Comparison of ENCODE assay signal across 10 cellular contexts in the genomic region with DNA sequence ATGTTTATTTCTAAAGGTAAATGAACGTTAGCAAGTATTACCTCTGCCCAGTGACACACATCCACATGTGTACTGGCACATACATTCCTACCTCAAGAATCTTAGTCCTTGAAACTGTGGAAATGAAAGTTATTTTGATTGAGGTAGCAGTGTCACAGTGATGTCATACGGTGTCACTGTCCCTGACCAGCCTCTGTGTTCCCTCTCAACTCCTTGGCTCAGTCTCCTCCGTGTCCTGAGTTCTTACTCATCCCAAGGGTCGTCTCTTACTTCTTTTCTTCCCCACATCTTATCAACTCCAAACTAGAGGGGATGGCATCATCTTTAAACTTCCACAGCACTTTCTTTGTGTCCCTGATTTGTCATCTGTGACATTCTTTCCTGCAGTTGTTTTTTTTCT. TPM values are rescaled to one million over a fixed set of nuclear protein-coding genes. Genes with fewer than 3 reads are reported as not detected.
DNase-seq lines count a peak whose midpoint lies in the region; ATAC-seq and TF ChIP-seq lines count a peak whose summit lies in the region.
"Had no signal": no experiment of that assay in that cellular context is flagged by ENCODE, and none has a peak within 500 bp of the region (broad histone marks: within the 10 kb centered on the region; RNA-seq: fewer than 3 reads in every experiment).

No MANE protein-coding gene starts in this region.

- H3K27ac ChIP-seq in GM23338 (ENCODE audit: low read depth): no peak overlapping the region
- H3K27ac ChIP-seq: tibial artery had no signal

- H3K27me3 Mint-ChIP-seq in GM23338 (ENCODE audit: insufficient read depth, low read depth, poor library complexity) (peaks cover 10% of the 10 kb centered on the region), brain (peaks cover 7% of the 10 kb centered on the region), naive B cell (no peaks in the 10 kb centered on the region)

- H3K4me2 ChIP-seq in GM23338: no peak overlapping the region

- H3K36me3 Mint-ChIP-seq in GM23338 (ENCODE audit: low read depth): peaks cover 19% of the 10 kb centered on the region
- peaks cover 55% of the 10 kb centered on the region for H3K36me3 Mint-ChIP-seq in brain
- peaks cover 22 to 26% of the 10 kb centered on the region in 2 donors for H3K36me3 Mint-ChIP-seq in naive B cell

- H3F3A ChIP-seq in GM23338 (replicated peaks; ENCODE audit: low read depth): peaks cover 11% of the 10 kb centered on the region; the same call in 1 of the 2 replicates

- no peak overlapping the region for H3K4me3 ChIP-seq in GM23338
- H3K4me3 ChIP-seq: tibial artery had no signal

- H3K9me3 Mint-ChIP-seq in GM23338: peaks cover 3% of the 10 kb centered on the region; the same call in 1 of the 3 replicates
- peaks cover 0 to 11% (median 6%) of the 10 kb centered on the region in 5 experiments for H3K9me3 Mint-ChIP-seq in brain
- H3K9me3 Mint-ChIP-seq in naive B cell: no peaks in the 10 kb centered on the region

- peaks cover 37% of the 10 kb centered on the region for H4K20me1 ChIP-seq in GM23338 (replicated peaks; ENCODE audit: insufficient read depth)

- H3K79me2 ChIP-seq in GM23338 (replicated peaks; ENCODE audit: insufficient read depth): peaks cover 76% of the 10 kb centered on the region

- H3K4me3 Mint-ChIP-seq in GM23338: no peak overlapping the region
- H3K4me3 Mint-ChIP-seq in brain: peak overlapping the region; percentile 27 to 57 (median 46)
- H3K4me3 Mint-ChIP-seq in naive B cell: peak overlapping the region; percentile 85 to 99 (median 95)

- no peaks in the 10 kb centered on the region for H3K36me3 ChIP-seq in GM23338 (ENCODE audit: insufficient read depth)
- H3K36me3 ChIP-seq: tibial artery had no signal

- no peak overlapping the region for H3K27ac Mint-ChIP-seq in GM23338
- H3K27ac Mint-ChIP-seq in brain: peak overlapping the region in 1 of 5 experiments; percentile 51
- peak overlapping the region; percentile 5 to 98 (median 79) for H3K27ac Mint-ChIP-seq in naive B cell

- ATAC-seq in GM23338 (no peak), naive B cell (ENCODE audit: low read depth in 2 of 2) (no peak), GM19023 (IDR thresholded peaks at IDR 0.05; ENCODE audit: unreplicated experiment) (no peak)

- peak; percentile 31 for DNase-seq in AG08395 (ENCODE audit: low spot score)
- no peak for DNase-seq in GM23338 (ENCODE audit: low spot score)
- no peak for DNase-seq in naive B cell
- no peak for DNase-seq in NCI-H1417 (lab: John Stamatoyannopoulos, UW)
- no peak for DNase-seq in stimulated activated CD4-positive, alpha-beta T cell treated with anti-CD3 and anti-CD28 coated beads, Interleukin-2, amount 100 ng/mL, for 48 hours
- DNase-seq in GM13977 (ENCODE audit: low spot score): no peak
- DNase-seq: stimulated activated CD4-positive, alpha-beta T cell treated with anti-CD3 and anti-CD28 coated beads, Interleukin-2, amount 100 ng/mL, for 24 hours; tibial artery had no signal

- H2AFZ ChIP-seq in GM23338: no peak overlapping the region

- no peaks in the 10 kb centered on the region for H3K27me3 ChIP-seq in GM23338 (ENCODE audit: insufficient read depth)
- H3K27me3 ChIP-seq: tibial artery had no signal

- no peaks in the 10 kb centered on the region for H3K9me2 ChIP-seq in GM23338 (ENCODE audit: insufficient read depth)

- in situ Hi-C loops in GM13977 (cut with MboI; ENCODE audit: low pct_unique_long_range_greater_than_20kb, low sequenced_read_pairs, unreplicated experiment): no loop called here

- no peak for TF ChIP-seq CTCF in GM23338 (conservative IDR thresholded peaks at IDR 0.05; ENCODE audit: low read depth in 2 of 2)
- TF ChIP-seq CTCF in brain (conservative IDR thresholded peaks at IDR 0.05): no peak
- no peak for TF ChIP-seq CTCF in GM13977 (IDR thresholded peaks at IDR 0.05; ENCODE audit: extremely low read depth, insufficient read depth, missing control alignments)

- peaks cover 29% of the 10 kb centered on the region for H3K4me1 ChIP-seq in GM23338 (ENCODE audit: insufficient read depth)

- H3K4me1 Mint-ChIP-seq in GM23338 (peaks cover 40% of the 10 kb centered on the region), brain (peaks cover 71% of the 10 kb centered on the region), naive B cell (peaks cover 69 to 87% (median 80%) of the 10 kb centered on the region in 3 donors)

TF ChIP-seq in GM23338, 12 proteins besides CTCF, POLR2A, EP300 and RAD21:
- TF ChIP-seq CREB1 (CRISPR knock-in tag; IDR thresholded peaks at IDR 0.05; ENCODE audit: low read depth) (0 out of 2 replicates have a peak, but pooled peaks have one; percentile 5), JUNB (IDR thresholded peaks at IDR 0.05; ENCODE audit: unreplicated experiment) (no peak)
TF ChIP-seq in GM23338: peak in this region for 1.

RNA-seq across cellular contexts. Expression of a gene that starts 3.3 kb away (rescaled TPM):
- total RNA-seq in GM23338 (2014; rRNA removed; shearing (Covaris generic)): 59.9 and 62.4 TPM in 2 replicates
- 26.9 and 28.4 TPM in 2 replicates for polyA plus RNA-seq in GM23338 (2016; fragmentation: Nextera tagmentation; extraction: Ambion mirVana)
- 52.0 TPM for polyA plus RNA-seq in brain (ENCODE audit: insufficient read depth, low read depth, low replicate concordance)
- polyA plus RNA-seq in naive B cell (ENCODE audit: low read depth in 6 of 6): 100 to 1,000 TPM in 1 of 6 donors, 10 to 100 TPM in 5; 70.7 to 108 (median 76.7) TPM
